ENCODE assay signal across 21 cellular contexts in genomic region chr5:30764704-30765103, GRCh38.
DNase-seq lines count a peak whose midpoint lies in the region; ATAC-seq, FAIRE-seq and TF ChIP-seq lines count a peak whose summit lies in the region.
"Had no signal": no experiment of that assay in that cellular context is flagged by ENCODE, and none has a peak within 500 bp of the region (broad histone marks: within the 10 kb centered on the region; RNA-seq: fewer than 3 reads in every experiment).

No MANE protein-coding gene starts in this region.

- no peaks in the 10 kb centered on the region for H4K20me1 ChIP-seq in MM.1S (ENCODE audit: insufficient read depth, low read length)

- H3K27ac ChIP-seq in MM.1S (ENCODE audit: low read length) (no peak overlapping the region), left lung (no peak overlapping the region)
- H3K27ac ChIP-seq: HL-60, SJSA1 had no signal

- H3K27me3 ChIP-seq in bronchial epithelial cell (ENCODE audit: control insufficient read depth, insufficient read depth, low read length), result no peaks in the 10 kb centered on the region
- no peaks in the 10 kb centered on the region for H3K27me3 ChIP-seq in MM.1S (replicated peaks; ENCODE audit: insufficient read depth, low read length)
- H3K27me3 ChIP-seq in left lung, result no peaks in the 10 kb centered on the region
- H3K27me3 ChIP-seq: SJSA1 had no signal

- H3K4me3 ChIP-seq in bronchial epithelial cell (ENCODE audit: low read depth, low read length) (no peak overlapping the region), MM.1S (ENCODE audit: low read length) (no peak overlapping the region), left lung (no peak overlapping the region)
- H3K4me3 ChIP-seq: GM12878, GM23338, SJSA1 had no signal

- peak; percentile 50 for DNase-seq in NCI-H226
- peak; percentile 12 for DNase-seq in bronchial epithelial cell (ENCODE audit: low read depth)
- DNase-seq in frontal cortex (ENCODE audit: low spot score in 2 of 2), result no peak
- no peak for DNase-seq in activated CD4-positive, alpha-beta T cell treated with anti-CD3 and anti-CD28 coated beads, Interleukin-2, amount 50 U/mL, for 1 hour
- DNase-seq in MM.1S, result no peak
- DNase-seq in NCI-H2081 treated with DMSO at 0.1 percent for 48 hours (lab: John Stamatoyannopoulos, UW), result no peak
- no peak for DNase-seq in left lung
- DNase-seq: CD8-positive, alpha-beta T cell; DMS79 treated with DMSO at 0.1 percent for 48 hours; NCI-H1436; NCI-H2029; NCI-H510A treated with DMSO at 0.1 percent for 48 hours; NCI-H82 had no signal

- H3K9ac ChIP-seq in MM.1S (ENCODE audit: low read length), result no peak overlapping the region

- no peaks in the 10 kb centered on the region for H3K4me1 ChIP-seq in MM.1S (ENCODE audit: low read length)
- peaks cover 0 to 3% of the 10 kb centered on the region in 2 donors for H3K4me1 ChIP-seq in left lung
- H3K4me1 ChIP-seq: SJSA1 had no signal

- H3K9me3 ChIP-seq in MM.1S (replicated peaks; ENCODE audit: insufficient read depth, low read length) (no peaks in the 10 kb centered on the region), left lung (no peaks in the 10 kb centered on the region)
- H3K9me3 ChIP-seq: SJSA1 had no signal

- TF ChIP-seq CTCF in bronchial epithelial cell (IDR thresholded peaks at IDR 0.05; ENCODE audit: insufficient read depth, low read length, severe bottlenecking) (no peak), MM.1S (IDR thresholded peaks at IDR 0.05; ENCODE audit: low read length) (no peak), left lung (IDR thresholded peaks at IDR 0.05) (no peak)

- H3K9me2 ChIP-seq in MM.1S (replicated peaks; ENCODE audit: insufficient read depth, low read length), result no peaks in the 10 kb centered on the region

- H3F3A ChIP-seq in MM.1S (ENCODE audit: insufficient read depth, low read length), result no peaks in the 10 kb centered on the region

- no peaks in the 10 kb centered on the region for H3K36me3 ChIP-seq in bronchial epithelial cell (ENCODE audit: control insufficient read depth, insufficient read depth, low read length)
- no peaks in the 10 kb centered on the region for H3K36me3 ChIP-seq in MM.1S (replicated peaks; ENCODE audit: insufficient read depth, low read length)
- H3K36me3 ChIP-seq in left lung, result no peaks in the 10 kb centered on the region
- H3K36me3 ChIP-seq: SJSA1 had no signal

- intact Hi-C loops in left lung (cut with DNase I), result no loop called here

- ATAC-seq in left lung, result no peak
- ATAC-seq: CD8-positive, alpha-beta T cell; GM12878; GM23338; HCT116 had no signal

- H3K79me2 ChIP-seq in MM.1S (ENCODE audit: low read length), result no peaks in the 10 kb centered on the region

- no peak overlapping the region for H3K4me2 ChIP-seq in MM.1S (ENCODE audit: low read depth, low read length)
- H3K4me2 ChIP-seq: GM23338 had no signal

- no peak overlapping the region for H2AFZ ChIP-seq in MM.1S (ENCODE audit: low read length)
- H2AFZ ChIP-seq: GM23338 had no signal

- FAIRE-seq in bronchial epithelial cell (lab: Jason Lieb, UNC) (no peak), frontal cortex (lab: Jason Lieb, UNC) (peak; percentile 76)
- FAIRE-seq: G401.6, GM12878, GM18507, HTR-8/SVneo had no signal

Comparison
In these comparisons a context has a peak if more than half of its experiments do, and no peak if none do; other contexts are left out.
1. DNase-seq: peak in NCI-H226 (single experiment) and bronchial epithelial cell (single experiment); none in frontal cortex (0 of 2), activated CD4-positive, alpha-beta T cell treated with anti-CD3 and anti-CD28 coated beads, Interleukin-2, amount 50 U/mL, for 1 hour (single experiment), MM.1S (single experiment), NCI-H2081 treated with DMSO at 0.1 percent for 48 hours (single experiment) and left lung (0 of 2).